Comparison of ENCODE assay signal across 9 cellular contexts in genomic region chr15:67100808-67101581, GRCh38.
A peak's percentile ranks its signal among the peaks of the same experiment; 100 is the strongest.
DNase-seq lines count a peak whose midpoint lies in the region; ATAC-seq and TF ChIP-seq lines count a peak whose summit lies in the region.
"Had no signal": no experiment of that assay in that cellular context is flagged by ENCODE, and none has a peak within 500 bp of the region (broad histone marks: within the 10 kb centered on the region; RNA-seq: fewer than 3 reads in every experiment).

No MANE protein-coding gene starts in this region.

- peaks cover 73% of the 10 kb centered on the region for H3K4me1 ChIP-seq in ACC112 (ENCODE audit: control insufficient read depth, insufficient read depth, low read length, unreplicated experiment)
- H3K4me1 ChIP-seq in effector memory CD4-positive, alpha-beta T cell (ENCODE audit: control insufficient read depth, insufficient read depth, low read length, poor library complexity, severe bottlenecking), result peaks cover 89% of the 10 kb centered on the region

- intact Hi-C loops in posterior cingulate gyrus (cut with DNase I), result no loop called here

- peak overlapping the region; percentile 99 for H3K27ac ChIP-seq in ACC112 (ENCODE audit: low read depth, low read length)
- H3K27ac ChIP-seq in effector memory CD4-positive, alpha-beta T cell (ENCODE audit: insufficient read depth, low read length, poor library complexity, severe bottlenecking), result peak overlapping the region; percentile 74
- H3K27ac ChIP-seq: neutrophil had no signal

- H3K36me3 ChIP-seq in ACC112 (ENCODE audit: insufficient read depth, low read length), result peaks cover 11% of the 10 kb centered on the region; the same call in 1 of the 2 replicates
- no peaks in the 10 kb centered on the region for H3K36me3 ChIP-seq in effector memory CD4-positive, alpha-beta T cell (ENCODE audit: control insufficient read depth, insufficient read depth, low read length)
- H3K36me3 ChIP-seq: neutrophil had no signal

- H3K9me3 ChIP-seq in effector memory CD4-positive, alpha-beta T cell (ENCODE audit: control insufficient read depth, low read length), result no peaks in the 10 kb centered on the region
- H3K9me3 ChIP-seq: neutrophil had no signal

- H3K27me3 ChIP-seq in ACC112 (ENCODE audit: insufficient read depth, low read length), result no peaks in the 10 kb centered on the region
- H3K27me3 ChIP-seq in effector memory CD4-positive, alpha-beta T cell (replicated peaks; ENCODE audit: control insufficient read depth, insufficient read depth, low read length, poor library complexity, severe bottlenecking), result no peaks in the 10 kb centered on the region
- H3K27me3 ChIP-seq: neutrophil had no signal

- no peak overlapping the region for H3K4me3 ChIP-seq in ACC112 (ENCODE audit: low read depth, low read length)
- peak overlapping the region; percentile 35 for H3K4me3 ChIP-seq in effector memory CD4-positive, alpha-beta T cell (ENCODE audit: insufficient read depth, low read depth, low read length, poor library complexity, severe bottlenecking)

- DNase-seq in effector memory CD4-positive, alpha-beta T cell, result no peak
- DNase-seq in erythroblast (lab: John Stamatoyannopoulos, UW) (no peak), islet precursor cell (no peak), posterior cingulate gyrus (no peak), NCI-H345 treated with DMSO at 0.1 percent for 48 hours (lab: John Stamatoyannopoulos, UW; ENCODE audit: unreplicated experiment) (no peak)

- H3K79me2 ChIP-seq in ACC112 (ENCODE audit: control insufficient read depth, insufficient read depth, low read length, unreplicated experiment), result peaks cover 83% of the 10 kb centered on the region

- H2AFZ ChIP-seq in ACC112 (ENCODE audit: low read length, unreplicated experiment), result no peak overlapping the region

- ATAC-seq in GM19395 (IDR thresholded peaks at IDR 0.05; ENCODE audit: unreplicated experiment) (peak; percentile 68), HG03457 (IDR thresholded peaks at IDR 0.05; ENCODE audit: unreplicated experiment) (peak; percentile 47)

- TF ChIP-seq POLR2A in erythroblast (IDR thresholded peaks at IDR 0.05; ENCODE audit: low read length), result no peak
